8 cellular contexts compared by ENCODE assay signal in genomic region chr15:52179278-52180195, GRCh38. TPM values are rescaled to one million over a fixed set of nuclear protein-coding genes. Genes with fewer than 3 reads are reported as not detected.
DNase-seq lines count a peak whose midpoint lies in the region; ATAC-seq and TF ChIP-seq lines count a peak whose summit lies in the region.

No MANE protein-coding gene starts in this region.

- H3K27ac ChIP-seq in DOHH2 (ENCODE audit: low read depth, low read length) (peak overlapping the region; percentile 87), Panc1 (ENCODE audit: low read length) (peak overlapping the region; percentile 84)

- H3K9me3 Mint-ChIP-seq in activated T-helper 2 cell treated with anti-CD3 and anti-CD28 coated beads, Interferon-gamma antibody, Interleukin-2, Interleukin-4, amounts not matched to agents 10 μg/mL and 5 μg/mL and 100 μg/mL, durations not matched to agents 14 hours and 24 hours and 36 hours: no peaks in the 10 kb centered on the region
- H3K9me3 Mint-ChIP-seq in natural killer cell treated with Interleukin-12 subunit alpha and Interleukin-12 subunit beta and Interleukin-15 and Interleukin-18, amount 100 ng/mL, for 72 hours: no peaks in the 10 kb centered on the region

- intact Hi-C loops in Panc1 (cut with micrococcal nuclease; ENCODE audit: unreplicated experiment): no loop called here
- intact Hi-C loops in activated T-helper 2 cell treated with anti-CD3 and anti-CD28 coated beads, Interferon-gamma antibody, Interleukin-2, Interleukin-4, amounts not matched to agents 10 μg/mL and 5 μg/mL and 100 μg/mL, durations not matched to agents 14 hours and 24 hours and 36 hours (cut with micrococcal nuclease): loop anchor here (2.0 kb wide), 1 partner anchor 47 kb away; no protein-coding TSS in a partner anchor

- H3K4me3 ChIP-seq in DOHH2 (ENCODE audit: low read length) (peak overlapping the region; percentile 85), Panc1 (ENCODE audit: low read depth in 2 of 2, low read length in 2 of 2) (peak overlapping the region; percentile 74 to 97), fibroblast of mammary gland (ENCODE audit: control insufficient read depth, low read depth, low read length) (peak overlapping the region; percentile 68)
- peak overlapping the region; percentile 79 for H3K4me3 ChIP-seq in Jurkat, Clone E6-1 (ENCODE audit: low read length)

- ATAC-seq in GM21717 (IDR thresholded peaks at IDR 0.05; ENCODE audit: unreplicated experiment) (peak; percentile 81), Panc1 (peak; percentile 96)
- peak; percentile 91 to 92 for ATAC-seq in natural killer cell treated with Interleukin-12 subunit alpha and Interleukin-12 subunit beta and Interleukin-15 and Interleukin-18, amount 100 ng/mL, for 72 hours

- H4K20me1 ChIP-seq in DOHH2 (ENCODE audit: control insufficient read depth, insufficient read depth, low read depth, low read length): peaks cover 15% of the 10 kb centered on the region; the same call in 1 of the 2 replicates

- no peaks in the 10 kb centered on the region for H3K9me2 ChIP-seq in DOHH2 (replicated peaks; ENCODE audit: control insufficient read depth, low read length)

- peak overlapping the region; percentile 92 for H3K4me3 Mint-ChIP-seq in activated T-helper 2 cell treated with anti-CD3 and anti-CD28 coated beads, Interferon-gamma antibody, Interleukin-2, Interleukin-4, amounts not matched to agents 10 μg/mL and 5 μg/mL and 100 μg/mL, durations not matched to agents 14 hours and 24 hours and 36 hours (ENCODE audit: low read depth)
- peak overlapping the region; percentile 90 for H3K4me3 Mint-ChIP-seq in natural killer cell treated with Interleukin-12 subunit alpha and Interleukin-12 subunit beta and Interleukin-15 and Interleukin-18, amount 100 ng/mL, for 72 hours

- BruUV-seq in Panc1 (replicated peaks; lab: Mats Ljungman, UMichigan): no TSS peak

- H3K4me2 ChIP-seq in DOHH2 (ENCODE audit: low read length): peak overlapping the region; percentile 94

- H3K9me3 ChIP-seq in DOHH2 (ENCODE audit: control insufficient read depth, insufficient read depth, low read length) (no peaks in the 10 kb centered on the region), Panc1 (ENCODE audit: control insufficient read depth, insufficient read depth, low read depth, low read length) (no peaks in the 10 kb centered on the region)

- H3F3A ChIP-seq in DOHH2 (ENCODE audit: control insufficient read depth, insufficient read depth): peaks cover 14% of the 10 kb centered on the region

- H3K79me2 ChIP-seq in DOHH2 (ENCODE audit: control insufficient read depth, low read length): peaks cover 49% of the 10 kb centered on the region

- CTCF ChIA-PET in Panc1 (lab: Charles Lee): no interaction called here

- DNase-seq in Jurkat, Clone E6-1 (ENCODE audit: low read depth, low spot score): peak; percentile 82
- no peak for DNase-seq in Panc1 (ENCODE audit: low read depth, low spot score)
- peak; percentile 90 for DNase-seq in activated T-helper 2 cell treated with anti-CD3 and anti-CD28 coated beads, Interferon-gamma antibody, Interleukin-2, Interleukin-4, amounts not matched to agents 10 μg/mL and 5 μg/mL and 100 μg/mL, durations not matched to agents 14 hours and 24 hours and 36 hours (ENCODE audit: low spot score)
- DNase-seq in fibroblast of mammary gland (ENCODE audit: low read depth): peak; percentile 79
- peak; percentile 81 for DNase-seq in natural killer cell treated with Interleukin-12 subunit alpha and Interleukin-12 subunit beta and Interleukin-15 and Interleukin-18, amount 100 ng/mL, for 72 hours (ENCODE audit: low spot score)
- peak; percentile 84 for DNase-seq in stimulated activated naive CD4-positive, alpha-beta T cell treated with Interleukin-2 at 50 U/mL for 16 hours (lab: John Stamatoyannopoulos, UW)

- H3K36me3 Mint-ChIP-seq in activated T-helper 2 cell treated with anti-CD3 and anti-CD28 coated beads, Interferon-gamma antibody, Interleukin-2, Interleukin-4, amounts not matched to agents 10 μg/mL and 5 μg/mL and 100 μg/mL, durations not matched to agents 14 hours and 24 hours and 36 hours (ENCODE audit: low read depth): peaks cover 6% of the 10 kb centered on the region
- no peaks in the 10 kb centered on the region for H3K36me3 Mint-ChIP-seq in natural killer cell treated with Interleukin-12 subunit alpha and Interleukin-12 subunit beta and Interleukin-15 and Interleukin-18, amount 100 ng/mL, for 72 hours

- H3K27me3 Mint-ChIP-seq in activated T-helper 2 cell treated with anti-CD3 and anti-CD28 coated beads, Interferon-gamma antibody, Interleukin-2, Interleukin-4, amounts not matched to agents 10 μg/mL and 5 μg/mL and 100 μg/mL, durations not matched to agents 14 hours and 24 hours and 36 hours (ENCODE audit: low read depth): no peaks in the 10 kb centered on the region
- no peaks in the 10 kb centered on the region for H3K27me3 Mint-ChIP-seq in natural killer cell treated with Interleukin-12 subunit alpha and Interleukin-12 subunit beta and Interleukin-15 and Interleukin-18, amount 100 ng/mL, for 72 hours

- peak overlapping the region; percentile 96 for H3K27ac Mint-ChIP-seq in activated T-helper 2 cell treated with anti-CD3 and anti-CD28 coated beads, Interferon-gamma antibody, Interleukin-2, Interleukin-4, amounts not matched to agents 10 μg/mL and 5 μg/mL and 100 μg/mL, durations not matched to agents 14 hours and 24 hours and 36 hours
- H3K27ac Mint-ChIP-seq in natural killer cell treated with Interleukin-12 subunit alpha and Interleukin-12 subunit beta and Interleukin-15 and Interleukin-18, amount 100 ng/mL, for 72 hours: peak overlapping the region; percentile 75 to 91

- TF ChIP-seq CTCF in DOHH2 (IDR thresholded peaks at IDR 0.05; ENCODE audit: low read depth, low read length, poor library complexity, severe bottlenecking) (no peak), Panc1 (IDR thresholded peaks at IDR 0.05) (no peak), fibroblast of mammary gland (conservative IDR thresholded peaks at IDR 0.05; ENCODE audit: control insufficient read depth, insufficient read depth, low read depth, low read length) (no peak)

- peaks cover 32% of the 10 kb centered on the region for H3K4me1 Mint-ChIP-seq in activated T-helper 2 cell treated with anti-CD3 and anti-CD28 coated beads, Interferon-gamma antibody, Interleukin-2, Interleukin-4, amounts not matched to agents 10 μg/mL and 5 μg/mL and 100 μg/mL, durations not matched to agents 14 hours and 24 hours and 36 hours (ENCODE audit: low read depth)
- H3K4me1 Mint-ChIP-seq in natural killer cell treated with Interleukin-12 subunit alpha and Interleukin-12 subunit beta and Interleukin-15 and Interleukin-18, amount 100 ng/mL, for 72 hours (ENCODE audit: low read depth in 2 of 2): peaks cover 14 to 17% of the 10 kb centered on the region in 2 donors

- H3K4me1 ChIP-seq in DOHH2 (ENCODE audit: control insufficient read depth, low read length) (peaks cover 65% of the 10 kb centered on the region), Panc1 (ENCODE audit: control insufficient read depth, insufficient read depth, low read length) (peaks cover 8% of the 10 kb centered on the region)

- H3K36me3 ChIP-seq in DOHH2 (ENCODE audit: control insufficient read depth, low read length) (peaks cover 15% of the 10 kb centered on the region), Panc1 (ENCODE audit: control insufficient read depth, insufficient read depth, low read length) (no peaks in the 10 kb centered on the region)

- in situ Hi-C loops in Panc1 (cut with HindIII; ENCODE audit: low pct_unique_long_range_greater_than_20kb, low sequenced_read_pairs): no loop called here

- POLR2A ChIA-PET in Panc1 (lab: Charles Lee): interaction anchor here (0.6 to 1.3 kb wide), 4 partner anchors 78 to 440 kb away, joined by 3 to 4 read pairs (median 3); partner anchors contain the start of gene LEO1

- H3K27me3 ChIP-seq in DOHH2 (ENCODE audit: control insufficient read depth, low read length): no peaks in the 10 kb centered on the region
- H3K27me3 ChIP-seq in Panc1 (ENCODE audit: control insufficient read depth, insufficient read depth, low read length): no peaks in the 10 kb centered on the region

RNA-seq across cellular contexts. Expression of gene GNB5, which starts 11.7 kb away (rescaled TPM):
- 45.7 TPM for polyA plus RNA-seq in Jurkat, Clone E6-1 (2012; ENCODE audit: insufficient read depth, insufficient read length)
- total RNA-seq in Panc1 (2021; ENCODE audit: unreplicated experiment): 58.7 TPM
- polyA plus RNA-seq in Panc1 (2012; ENCODE audit: insufficient read length): 93.5 TPM
- total RNA-seq in activated T-helper 2 cell treated with anti-CD3 and anti-CD28 coated beads, Interferon-gamma antibody, Interleukin-2, Interleukin-4, amounts not matched to agents 10 μg/mL and 5 μg/mL and 100 μg/mL, durations not matched to agents 14 hours and 24 hours and 36 hours: 25.8 and 27.4 TPM in 2 replicates
- 10 to 100 TPM in 1 of 2 donors, 1 to 10 TPM in 1; 7.1 to 11.2 TPM for total RNA-seq in natural killer cell treated with Interleukin-12 subunit alpha and Interleukin-12 subunit beta and Interleukin-15 and Interleukin-18, amount 100 ng/mL, for 72 hours
